In genomic region chr17:1091190-1091534, GRCh38 we compare ENCODE assay signal across 23 cellular contexts.
DNase-seq lines count a peak whose midpoint lies in the region; ATAC-seq, FAIRE-seq and TF ChIP-seq lines count a peak whose summit lies in the region.
"Had no signal": no experiment of that assay in that cellular context is flagged by ENCODE, and none has a peak within 500 bp of the region (broad histone marks: within the 10 kb centered on the region; RNA-seq: fewer than 3 reads in every experiment).

No MANE protein-coding gene starts in this region.

- ATAC-seq in K562 (no peak), left colon (no peak), GM18868 (IDR thresholded peaks at IDR 0.05; ENCODE audit: unreplicated experiment) (no peak), GM19035 (IDR thresholded peaks at IDR 0.05; ENCODE audit: unreplicated experiment) (no peak)
- ATAC-seq: activated CD4-positive, alpha-beta T cell treated with anti-CD3 and anti-CD28 coated beads for 36 hours; activated T-helper 17 cell treated with anti-CD3 and anti-CD28 coated beads, Interleukin-2, amount 50 U/mL, for 72 hours; CD8-positive, alpha-beta T cell; heart right ventricle; natural killer cell treated with Interleukin-12 subunit alpha and Interleukin-12 subunit beta and Interleukin-15 and Interleukin-18, amount 100 ng/mL, for 72 hours; stimulated activated naive B cell treated with anti-CD40 and anti-IgM and Interleukin-4, amounts not matched to agents 10 μg/mL and 1 μg/mL and 100 μg/mL, for 72 hours had no signal

- no peak for TF ChIP-seq POLR2A in K562 (conservative IDR thresholded peaks at IDR 0.05)
- TF ChIP-seq POLR2A in suprapubic skin (IDR thresholded peaks at IDR 0.05): no peak

- CTCF ChIA-PET in HEK293 (lab: Yijun Ruan, JAX) (interaction anchor here (0.8 kb wide), 1 partner anchor 94 kb away, joined by 3 read pairs; the partner anchor contains the start of gene TIMM22), K562 (lab: Yijun Ruan, JAX; ENCODE audit: low intra/inter-chr PET ratio) (no interaction called here)

- TF ChIP-seq CTCF in HEK293 (tag by site-specific recombination; IDR thresholded peaks at IDR 0.05) (no peak), K562 (IDR thresholded peaks at IDR 0.05 in 2 of 3, conservative IDR thresholded peaks at IDR 0.05 in 1 of 3; ENCODE audit: insufficient read depth in 2 of 3, low read depth in 1 of 3, low read length in 3 of 3) (no peak), keratinocyte (optimal IDR thresholded peaks at IDR 0.05 in 1 of 3, IDR thresholded peaks at IDR 0.05 in 1 of 3, conservative IDR thresholded peaks at IDR 0.05 in 1 of 3; ENCODE audit: extremely low read depth in 1 of 3, insufficient read depth in 2 of 3, low read length in 3 of 3) (no peak), suprapubic skin (IDR thresholded peaks at IDR 0.05) (no peak)

- DNase-seq in K562 (ENCODE audit: extremely low read depth in 1 of 4, low spot score in 3 of 4) (no peak), keratinocyte (ENCODE audit: low read depth, low spot score) (no peak), suprapubic skin (ENCODE audit: low spot score in 2 of 2) (no peak), left colon (no peak), activated gamma-delta T cell (lab: John Stamatoyannopoulos, UW) (no peak)
- DNase-seq: activated CD4-positive, alpha-beta T cell treated with anti-CD3 and anti-CD28 coated beads for 36 hours; amygdala; CD8-positive, alpha-beta T cell; effector memory CD4-positive, alpha-beta T cell; foreskin melanocyte; H7; heart right ventricle; NCI-H524 treated with DMSO at 0.1 percent for 48 hours; NK-92 treated with Interleukin-12 subunit alpha and Interleukin-12 subunit beta, amount 100 ng/mL, for 24 hours; PC-9; stimulated activated naive B cell treated with anti-CD40 and anti-IgM and Interleukin-4, amounts not matched to agents 10 μg/mL and 1 μg/mL and 100 μg/mL, for 72 hours had no signal

- H3K79me2 ChIP-seq in K562 (ENCODE audit: control insufficient read depth, insufficient read depth, low read length) (no peaks in the 10 kb centered on the region), keratinocyte (ENCODE audit: control insufficient read depth, insufficient read depth, low read length) (no peaks in the 10 kb centered on the region)

- H3K27ac ChIP-seq in HEK293 (ENCODE audit: extremely low read depth, low read depth, low read length) (no peak overlapping the region), K562 (ENCODE audit: extremely low read depth, low read depth, low read length) (no peak overlapping the region), keratinocyte (ENCODE audit: control insufficient read depth, insufficient read depth, low read length) (no peak overlapping the region), suprapubic skin (peak overlapping the region; percentile 69)
- H3K27ac ChIP-seq: KMS-11, PC-9 had no signal

- H3K9me3 ChIP-seq in HEK293 (ENCODE audit: control insufficient read depth, insufficient read depth, low read depth, low read length) (no peaks in the 10 kb centered on the region), K562 (replicated peaks; ENCODE audit: control insufficient read depth, insufficient read depth, low read depth, low read length) (no peaks in the 10 kb centered on the region), keratinocyte (ENCODE audit: control insufficient read depth, low read depth, low read length) (no peaks in the 10 kb centered on the region), suprapubic skin (no peaks in the 10 kb centered on the region)
- H3K9me3 ChIP-seq: heart right ventricle had no signal

- 0 out of 2 replicates have a peak, but pooled peaks cover 5% of the 10 kb centered on the region for H4K20me1 ChIP-seq in K562 (replicated peaks; ENCODE audit: control insufficient read depth, insufficient read depth, low read length)
- no peaks in the 10 kb centered on the region for H4K20me1 ChIP-seq in keratinocyte (ENCODE audit: control insufficient read depth, extremely low read depth, insufficient read depth, low read length)

- no peak overlapping the region for H3K4me3 ChIP-seq in HEK293 (ENCODE audit: low read depth, low read length)
- no peak overlapping the region for H3K4me3 ChIP-seq in K562
- no peak overlapping the region for H3K4me3 ChIP-seq in keratinocyte (ENCODE audit: control insufficient read depth in 2 of 3, extremely low read depth in 1 of 3, insufficient read depth in 2 of 3, low read depth in 1 of 3, low read length in 3 of 3)
- H3K4me3 ChIP-seq in suprapubic skin: peak overlapping the region; percentile 33
- H3K4me3 ChIP-seq: heart right ventricle, PC-9 had no signal

- intact Hi-C loops in K562 (cut with micrococcal nuclease) (no loop called here), left colon (cut with DNase I, micrococcal nuclease) (no loop called here)

- no peak overlapping the region for H3K9ac ChIP-seq in K562 (ENCODE audit: insufficient read depth in 1 of 2, low read depth in 2 of 2, low read length in 2 of 2)
- H3K9ac ChIP-seq in keratinocyte (ENCODE audit: control insufficient read depth, extremely low read depth, insufficient read depth, low read length): peak overlapping the region; percentile 40
- H3K9ac ChIP-seq: KMS-11 had no signal

- POLR2A ChIA-PET in HEK293 (lab: Yijun Ruan, JAX) (interaction anchor here (1.2 kb wide), 1 partner anchor 9 kb away, joined by 4 read pairs; no protein-coding TSS in a partner anchor), K562 (lab: Yijun Ruan, JAX) (no interaction called here)

- no peak for TF ChIP-seq RAD21 in K562 (CRISPR knock-in tag; conservative IDR thresholded peaks at IDR 0.05 in 1 of 2, IDR thresholded peaks at IDR 0.05 in 1 of 2)

- dilution Hi-C loops in keratinocyte (cut with MboI; ENCODE audit: extremely low pct_ligation_motif_present, low sequenced_read_pairs): no loop called here

- H3K36me3 ChIP-seq in HEK293 (ENCODE audit: control insufficient read depth in 2 of 2, insufficient read depth in 1 of 2, low read length in 2 of 2) (peaks cover 0 to 57% of the 10 kb centered on the region in 2 experiments; a peak in 2 of 3 replicates), K562 (ENCODE audit: control insufficient read depth, insufficient read depth, low read length) (no peaks in the 10 kb centered on the region), keratinocyte (ENCODE audit: control insufficient read depth in 2 of 2, extremely low read depth in 1 of 2, insufficient read depth in 2 of 2, low read length in 2 of 2) (peaks cover 0 to 11% of the 10 kb centered on the region in 2 experiments), suprapubic skin (peaks cover 31% of the 10 kb centered on the region)

- FAIRE-seq in K562 (lab: Jason Lieb, UNC): no peak
- FAIRE-seq in keratinocyte (lab: Jason Lieb, UNC): no peak
- FAIRE-seq: HTR-8/SVneo had no signal

- peaks cover 9% of the 10 kb centered on the region for H3K4me1 ChIP-seq in HEK293 (ENCODE audit: control insufficient read depth, insufficient read depth, low read length)
- H3K4me1 ChIP-seq in K562 (replicated peaks in 1 of 2; ENCODE audit: control insufficient read depth in 2 of 2, insufficient read depth in 2 of 2, low read length in 2 of 2): peaks cover 0 to 12% of the 10 kb centered on the region in 2 experiments; a peak in 2 of 5 replicates
- peaks cover 32% of the 10 kb centered on the region for H3K4me1 ChIP-seq in keratinocyte (ENCODE audit: control insufficient read depth, extremely low read depth, insufficient read depth, low read length)
- H3K4me1 ChIP-seq in suprapubic skin: peaks cover 74% of the 10 kb centered on the region

- TF ChIP-seq EP300 in K562 (IDR thresholded peaks at IDR 0.05; ENCODE audit: low read length) (no peak), suprapubic skin (IDR thresholded peaks at IDR 0.05) (no peak)

- H3K4me2 ChIP-seq in K562 (ENCODE audit: insufficient read depth, low read length) (no peak overlapping the region), keratinocyte (ENCODE audit: control insufficient read depth, extremely low read depth, insufficient read depth, low read depth, low read length) (peak overlapping the region; percentile 67)
- H3K4me2 ChIP-seq: KMS-11, PC-9 had no signal

- WGBS in K562 (ENCODE audit: insufficient coverage, low coverage, missing lambda C conversion rate): 0% methylated on average over 2 of the region's 8 CpGs
- 75% methylated on average over 7 of the region's 8 CpGs for whole genome bisulfite sequencing in suprapubic skin

- in situ Hi-C loops in K562 (cut with MboI): no loop called here

- H2AFZ ChIP-seq in K562 (ENCODE audit: low read depth, low read length) (no peak overlapping the region), keratinocyte (ENCODE audit: control insufficient read depth, low read length) (no peak overlapping the region)
- H2AFZ ChIP-seq: PC-9 had no signal

- H3K27me3 ChIP-seq in K562 (ENCODE audit: control insufficient read depth in 2 of 2, insufficient read depth in 2 of 2, low read length in 2 of 2) (peaks cover 16 to 56% of the 10 kb centered on the region in 2 experiments; a peak in 4 of 5 replicates), keratinocyte (ENCODE audit: control insufficient read depth, extremely low read depth, insufficient read depth, low read length) (no peaks in the 10 kb centered on the region), suprapubic skin (no peaks in the 10 kb centered on the region)
- H3K27me3 ChIP-seq: heart right ventricle had no signal

- BruUV-seq in K562 (replicated peaks; lab: Mats Ljungman, UMichigan): no TSS peak

- H3K9me1 ChIP-seq in K562 (ENCODE audit: control insufficient read depth, insufficient read depth, low read length) (no peaks in the 10 kb centered on the region), keratinocyte (ENCODE audit: control insufficient read depth, extremely low read depth, insufficient read depth, low read length) (peaks cover 2% of the 10 kb centered on the region)

TF ChIP-seq in HEK293, 187 proteins besides CTCF, POLR2A, EP300 and RAD21:
- TF ChIP-seq ZNF184 (tag by site-specific recombination; IDR thresholded peaks at IDR 0.05): no peak
- no peak for TF ChIP-seq ZNF391 (tag by site-specific recombination; IDR thresholded peaks at IDR 0.05; ENCODE audit: borderline replicate concordance, low read depth)
- TF ChIP-seq IKZF3 (tag by site-specific recombination; IDR thresholded peaks at IDR 0.05): peak; percentile 74; the same call in 1 of the 2 replicates
TF ChIP-seq in HEK293: peak in this region for 1.

TF ChIP-seq in K562, 482 proteins besides CTCF, POLR2A, EP300 and RAD21:
- TF ChIP-seq ZNF263 (CRISPR knock-in tag; IDR thresholded peaks at IDR 0.05; ENCODE audit: borderline replicate concordance) (peak; percentile 96), SRSF3 (IDR thresholded peaks at IDR 0.05; ENCODE audit: insufficient read depth, low read length) (no peak), ETV6 (IDR thresholded peaks at IDR 0.05; ENCODE audit: borderline replicate concordance in 1 of 2, low read depth in 2 of 2, low read length in 1 of 2) (no peak), ETV6 (CRISPR knock-in tag; IDR thresholded peaks at IDR 0.05; ENCODE audit: borderline replicate concordance) (no peak)
